8 cellular contexts compared by ENCODE assay signal in genomic region chr9:127915801-127916664, GRCh38. TPM values are rescaled to one million over a fixed set of nuclear protein-coding genes. Genes with fewer than 3 reads are reported as not detected.
DNase-seq lines count a peak whose midpoint lies in the region; ATAC-seq and TF ChIP-seq lines count a peak whose summit lies in the region.

No MANE protein-coding gene starts in this region.

- peak overlapping the region; percentile 34 for H2BK12ac ChIP-seq in neuronal stem cell (ENCODE audit: low read length)

- peak; percentile 49 for DNase-seq in activated CD4-positive, alpha-beta T cell treated with anti-CD3 and anti-CD28 coated beads for 36 hours
- DNase-seq in activated CD4-positive, alpha-beta T cell treated with anti-CD3 and anti-CD28 coated beads, Interleukin-2, amount 50 U/mL, for 1 hour, result no peak
- DNase-seq in RWPE2 (ENCODE audit: low spot score), result no peak
- no peak for DNase-seq in endothelial cell (ENCODE audit: low spot score)
- no peak for DNase-seq in neuronal stem cell (ENCODE audit: low spot score)
- DNase-seq in posterior vena cava (ENCODE audit: low spot score), result no peak
- DNase-seq in dedifferentiated amniotic fluid mesenchymal stem cell (ENCODE audit: extremely low spot score), result no peak

- H3K9me3 ChIP-seq in RWPE2 (ENCODE audit: severe bottlenecking), result no peaks in the 10 kb centered on the region
- H3K9me3 ChIP-seq in neuronal stem cell (replicated peaks in 1 of 2; ENCODE audit: control insufficient read depth in 2 of 2, insufficient read depth in 1 of 2, low read depth in 1 of 2, low read length in 2 of 2), result no peaks in the 10 kb centered on the region

- H2BK120ac ChIP-seq in neuronal stem cell (ENCODE audit: low read depth, low read length), result no peak overlapping the region

- H3K27me3 ChIP-seq in RWPE2 (ENCODE audit: insufficient read depth, poor library complexity, severe bottlenecking) (no peaks in the 10 kb centered on the region), neuronal stem cell (ENCODE audit: control insufficient read depth in 3 of 3, insufficient read depth in 3 of 3, low read depth in 1 of 3, low read length in 3 of 3) (peaks cover 0 to 15% (median 3%) of the 10 kb centered on the region in 3 experiments)

- H3K27ac Mint-ChIP-seq in activated CD4-positive, alpha-beta T cell treated with anti-CD3 and anti-CD28 coated beads for 36 hours, result peak overlapping the region; percentile 67
- H3K27ac Mint-ChIP-seq in endothelial cell (ENCODE audit: unreplicated experiment), result no peak overlapping the region

- H4K91ac ChIP-seq in neuronal stem cell (ENCODE audit: low read depth, low read length, poor library complexity), result no peak overlapping the region

- no peak overlapping the region for H4K8ac ChIP-seq in neuronal stem cell (ENCODE audit: low read depth, low read length)

- H2AK5ac ChIP-seq in neuronal stem cell (ENCODE audit: low read depth, low read length), result peak overlapping the region; percentile 70

- intact Hi-C loops in activated CD4-positive, alpha-beta T cell treated with anti-CD3 and anti-CD28 coated beads for 36 hours (cut with DNase I, micrococcal nuclease), result loop anchor here (2.0 to 5.0 kb wide), 4 partner anchors 13 to 691 kb away; partner anchors contain the start of genes CDK9 (in 1 of the 2) and FPGS (in 1 of the 2)
- intact Hi-C loops in posterior vena cava (cut with DNase I), result loop anchor here in 1 of 2 donors (10.0 kb wide), 1 partner anchor 131 kb away; the partner anchor contains the start of gene CDK9

- no peak for ATAC-seq in activated CD4-positive, alpha-beta T cell treated with anti-CD3 and anti-CD28 coated beads for 36 hours
- ATAC-seq in RWPE2 (ENCODE audit: low read depth) (no peak), HG02840 (IDR thresholded peaks at IDR 0.05; ENCODE audit: low FRiP score, unreplicated experiment) (no peak)

- H2BK15ac ChIP-seq in neuronal stem cell (ENCODE audit: low read length), result peak overlapping the region; percentile 54

- peak overlapping the region; percentile 78 for H3K9ac ChIP-seq in neuronal stem cell (ENCODE audit: low read depth, low read length, poor library complexity)

- POLR2A ChIA-PET in activated CD4-positive, alpha-beta T cell treated with anti-CD3 and anti-CD28 coated beads for 36 hours (lab: Charles Lee), result interaction anchor here (1.8 kb wide), 1 partner anchor 10 kb away, joined by 5 read pairs; no protein-coding TSS in a partner anchor

- no CpG with 5 or more reads among the region's 23 CpGs for WGBS in neuronal stem cell (ENCODE audit: extremely low coverage in 2 of 2, insufficient read length in 2 of 2, insufficient replicate concordance in 1 of 2), 2 donors

- no peaks in the 10 kb centered on the region for H3K27me3 Mint-ChIP-seq in activated CD4-positive, alpha-beta T cell treated with anti-CD3 and anti-CD28 coated beads for 36 hours
- H3K27me3 Mint-ChIP-seq in endothelial cell (ENCODE audit: unreplicated experiment), result peaks cover 3% of the 10 kb centered on the region

- peaks cover 2% of the 10 kb centered on the region for H3K79me1 ChIP-seq in neuronal stem cell (ENCODE audit: low read depth, low read length)

- peaks cover 15% of the 10 kb centered on the region for H3K36me3 Mint-ChIP-seq in activated CD4-positive, alpha-beta T cell treated with anti-CD3 and anti-CD28 coated beads for 36 hours (ENCODE audit: low read depth)
- H3K36me3 Mint-ChIP-seq in endothelial cell (ENCODE audit: low read depth, unreplicated experiment), result peaks cover 8% of the 10 kb centered on the region

- peak overlapping the region; percentile 99 for H2AFZ ChIP-seq in neuronal stem cell (ENCODE audit: low read length)

- H3K4me1 ChIP-seq in RWPE2 (ENCODE audit: insufficient read depth, poor library complexity, severe bottlenecking) (peaks cover 31% of the 10 kb centered on the region), neuronal stem cell (ENCODE audit: control insufficient read depth in 2 of 2, insufficient read depth in 1 of 2, low read depth in 1 of 2, low read length in 2 of 2) (peaks cover 7 to 12% of the 10 kb centered on the region in 2 donors)

- peak overlapping the region; percentile 76 for H3K4me3 Mint-ChIP-seq in activated CD4-positive, alpha-beta T cell treated with anti-CD3 and anti-CD28 coated beads for 36 hours
- H3K4me3 Mint-ChIP-seq in endothelial cell (ENCODE audit: unreplicated experiment), result peak overlapping the region; percentile 81

- no peak overlapping the region for H3K27ac ChIP-seq in RWPE2 (ENCODE audit: poor library complexity, severe bottlenecking)
- H3K27ac ChIP-seq in neuronal stem cell (replicated peaks; ENCODE audit: low read length), result no peak overlapping the region

- H3K4ac ChIP-seq in neuronal stem cell (ENCODE audit: low read length), result no peak overlapping the region

- peak overlapping the region; percentile 87 for H2BK5ac ChIP-seq in neuronal stem cell (ENCODE audit: low read length)

- H3K9me3 Mint-ChIP-seq in activated CD4-positive, alpha-beta T cell treated with anti-CD3 and anti-CD28 coated beads for 36 hours (ENCODE audit: low read depth), result no peaks in the 10 kb centered on the region
- H3K9me3 Mint-ChIP-seq in endothelial cell (ENCODE audit: unreplicated experiment), result no peaks in the 10 kb centered on the region

- peaks cover 52% of the 10 kb centered on the region for H3K4me1 Mint-ChIP-seq in activated CD4-positive, alpha-beta T cell treated with anti-CD3 and anti-CD28 coated beads for 36 hours
- peaks cover 22% of the 10 kb centered on the region for H3K4me1 Mint-ChIP-seq in endothelial cell (ENCODE audit: unreplicated experiment)

- TF ChIP-seq CTCF in RWPE2 (IDR thresholded peaks at IDR 0.05; ENCODE audit: poor library complexity, severe bottlenecking), result no peak
- TF ChIP-seq CTCF in endothelial cell (IDR thresholded peaks at IDR 0.05; ENCODE audit: unreplicated experiment), result no peak

- peak overlapping the region; percentile 96 for H3K18ac ChIP-seq in neuronal stem cell (ENCODE audit: low read length)

- H3K14ac ChIP-seq in neuronal stem cell (ENCODE audit: low read length), result no peak overlapping the region

- peak overlapping the region; percentile 75 for H3K23ac ChIP-seq in neuronal stem cell (ENCODE audit: low read depth, low read length, poor library complexity)

- H3K4me2 ChIP-seq in neuronal stem cell (ENCODE audit: insufficient read depth, low read length, poor library complexity, severe bottlenecking), result peak overlapping the region; percentile 97

- H3K36me3 ChIP-seq in RWPE2 (ENCODE audit: low read depth) (peaks cover 19% of the 10 kb centered on the region), neuronal stem cell (replicated peaks in 1 of 2; ENCODE audit: control insufficient read depth in 2 of 2, insufficient read depth in 2 of 2, low read length in 2 of 2) (no peaks in the 10 kb centered on the region)

- CTCF ChIA-PET in activated CD4-positive, alpha-beta T cell treated with anti-CD3 and anti-CD28 coated beads for 36 hours (lab: Charles Lee), result interaction anchor here (0.7 to 1.9 kb wide), 7 partner anchors 27 to 692 kb away, joined by 3 to 8 read pairs (median 3); no protein-coding TSS in a partner anchor

- H3K4me3 ChIP-seq in RWPE2 (ENCODE audit: severe bottlenecking) (peak overlapping the region; percentile 46), neuronal stem cell (ENCODE audit: low read length in 2 of 2) (peak overlapping the region; percentile 71 to 81)

RNA-seq across cellular contexts. Expression of gene ST6GALNAC4, which starts 0.8 kb away (rescaled TPM):
- total RNA-seq in activated CD4-positive, alpha-beta T cell treated with anti-CD3 and anti-CD28 coated beads for 36 hours, result 10 to 100 TPM; 14.9 to 20.7 TPM
- total RNA-seq in endothelial cell (ENCODE audit: unreplicated experiment) (25.0 TPM), posterior vena cava (10 to 100 TPM; 27.7 to 32.7 TPM)
- polyA plus RNA-seq in neuronal stem cell (2013, experiment 1 of 2), result 11.3 TPM
- 12.7 TPM for polyA plus RNA-seq in neuronal stem cell (2013, experiment 2 of 2)

RNA-seq across cellular contexts. Expression of gene PIP5KL1, which starts 14.5 kb away (rescaled TPM):
- total RNA-seq in activated CD4-positive, alpha-beta T cell treated with anti-CD3 and anti-CD28 coated beads for 36 hours, result 1 to 10 TPM; 1.9 to 2.8 TPM
- 2.4 TPM for total RNA-seq in endothelial cell (ENCODE audit: unreplicated experiment)
- 2.4 TPM for polyA plus RNA-seq in neuronal stem cell (2013, experiment 1 of 2)
- polyA plus RNA-seq in neuronal stem cell (2013, experiment 2 of 2), result 2.5 TPM
- total RNA-seq in posterior vena cava, result 1 to 10 TPM; 1.2 to 1.3 TPM

RNA-seq across cellular contexts. Expression of gene ST6GALNAC6, which starts 16.6 kb away (rescaled TPM):
- 10 to 100 TPM; 46.3 to 63.3 TPM for total RNA-seq in activated CD4-positive, alpha-beta T cell treated with anti-CD3 and anti-CD28 coated beads for 36 hours
- total RNA-seq in endothelial cell (ENCODE audit: unreplicated experiment) (80.0 TPM), posterior vena cava (100 to 1,000 TPM in 1 of 2 donors, 10 to 100 TPM in 1; 74.8 to 102 TPM)
- polyA plus RNA-seq in neuronal stem cell (2013, experiment 1 of 2), result 31.0 TPM
- 30.5 TPM for polyA plus RNA-seq in neuronal stem cell (2013, experiment 2 of 2)

RNA-seq across cellular contexts. Expression of gene DPM2, which starts 21.6 kb away (rescaled TPM):
- 10 to 100 TPM; 44.1 to 46.6 TPM for total RNA-seq in activated CD4-positive, alpha-beta T cell treated with anti-CD3 and anti-CD28 coated beads for 36 hours
- 31.5 TPM for total RNA-seq in endothelial cell (ENCODE audit: unreplicated experiment)
- 27.5 TPM for polyA plus RNA-seq in neuronal stem cell (2013, experiment 1 of 2)
- polyA plus RNA-seq in neuronal stem cell (2013, experiment 2 of 2), result 25.3 TPM
- total RNA-seq in posterior vena cava, result 10 to 100 TPM; 22.8 to 23.6 TPM

RNA-seq across cellular contexts. Expression of gene AK1, which starts 38.6 kb away (rescaled TPM):
- total RNA-seq in activated CD4-positive, alpha-beta T cell treated with anti-CD3 and anti-CD28 coated beads for 36 hours, result 10 to 100 TPM; 14.5 to 23.9 TPM
- total RNA-seq in endothelial cell (ENCODE audit: unreplicated experiment) (63.3 TPM), posterior vena cava (10 to 100 TPM; 65.7 to 67.0 TPM)
- 36.1 TPM for polyA plus RNA-seq in neuronal stem cell (2013, experiment 1 of 2)
- polyA plus RNA-seq in neuronal stem cell (2013, experiment 2 of 2), result 36.6 TPM
